ENCODE assay signal across 13 cellular contexts in the genomic region with DNA sequence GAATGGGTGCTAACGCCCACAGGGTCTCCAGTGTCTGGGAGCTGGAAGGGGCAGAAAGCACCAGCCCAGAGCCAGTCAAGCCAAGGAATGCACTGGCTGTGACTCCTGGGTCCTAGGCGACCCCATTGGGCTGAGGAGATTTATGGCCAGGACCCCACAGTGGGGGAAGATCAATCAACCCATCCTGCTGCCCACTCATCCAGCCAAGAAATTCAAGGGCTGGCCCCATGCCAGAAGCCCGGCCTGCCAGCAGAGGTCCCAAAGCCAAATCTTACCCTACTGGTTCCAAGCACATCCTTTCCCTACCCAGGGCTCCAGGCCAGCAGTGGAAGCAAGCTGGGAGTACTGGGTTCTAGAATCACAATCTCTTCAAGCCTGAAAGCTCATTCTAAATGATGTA. TPM values are rescaled to one million over a fixed set of nuclear protein-coding genes. Genes with fewer than 3 reads are reported as not detected.
"Had no signal": no experiment of that assay in that cellular context is flagged by ENCODE, and none has a peak within 500 bp of the region (broad histone marks: within the 10 kb centered on the region; RNA-seq: fewer than 3 reads in every experiment).

No MANE protein-coding gene starts in this region.

- H3K9me3 Mint-ChIP-seq: activated CD4-positive, alpha-beta memory T cell treated with anti-CD3 and anti-CD28 coated beads for 36 hours; naive thymus-derived CD4-positive, alpha-beta T cell; T-helper 2 cell treated with Interferon-gamma antibody and Interleukin-4, amounts not matched to agents 5 μg/mL and 100 μg/mL, for 36 hours had no signal

- H3K4me3 Mint-ChIP-seq: activated CD4-positive, alpha-beta memory T cell treated with anti-CD3 and anti-CD28 coated beads for 36 hours; naive thymus-derived CD4-positive, alpha-beta T cell; T-helper 2 cell treated with Interferon-gamma antibody and Interleukin-4, amounts not matched to agents 5 μg/mL and 100 μg/mL, for 36 hours had no signal

- DNase-seq: activated CD4-positive, alpha-beta memory T cell treated with anti-CD3 and anti-CD28 coated beads for 36 hours; activated T-cell treated with anti-CD3 and anti-CD28 coated beads, Interleukin-2, amount 50 U/mL, for 48 hours; effector CD4-positive, alpha-beta T cell; naive thymus-derived CD4-positive, alpha-beta T cell; psoas muscle; stimulated activated CD4-positive, alpha-beta T cell treated with anti-CD3 and anti-CD28 coated beads, Interleukin-4, amount 100 ng/mL, for 24 hours; stomach had no signal

- H3K9me3 ChIP-seq: psoas muscle, stomach, thoracic aorta had no signal

- ATAC-seq: naive thymus-derived CD4-positive, alpha-beta T cell; psoas muscle had no signal

- H3K4me3 ChIP-seq: cardiac muscle cell, lung, psoas muscle, stomach, thoracic aorta had no signal

- H3K27ac Mint-ChIP-seq: activated CD4-positive, alpha-beta memory T cell treated with anti-CD3 and anti-CD28 coated beads for 36 hours; naive thymus-derived CD4-positive, alpha-beta T cell; T-helper 2 cell treated with Interferon-gamma antibody and Interleukin-4, amounts not matched to agents 5 μg/mL and 100 μg/mL, for 36 hours had no signal

- H3K27ac ChIP-seq: cardiac muscle cell, epithelial cell of prostate, psoas muscle, stomach, thoracic aorta had no signal

- H3K36me3 Mint-ChIP-seq: activated CD4-positive, alpha-beta memory T cell treated with anti-CD3 and anti-CD28 coated beads for 36 hours; naive thymus-derived CD4-positive, alpha-beta T cell had no signal

- H3K36me3 ChIP-seq: cardiac muscle cell, stomach, thoracic aorta had no signal

RNA-seq across cellular contexts. Expression of gene PDZK1IP1, which starts 6.8 kb away (rescaled TPM):
- total RNA-seq: activated CD4-positive, alpha-beta memory T cell treated with anti-CD3 and anti-CD28 coated beads for 36 hours; cardiac muscle cell; naive thymus-derived CD4-positive, alpha-beta T cell; thoracic aorta; urinary bladder had no signal

RNA-seq across cellular contexts. Expression of gene CYP4A22, which starts 59.4 kb away (rescaled TPM):
- total RNA-seq: activated CD4-positive, alpha-beta memory T cell treated with anti-CD3 and anti-CD28 coated beads for 36 hours; cardiac muscle cell; naive thymus-derived CD4-positive, alpha-beta T cell; psoas muscle; stomach; thoracic aorta; urinary bladder had no signal
